ENCODE assay signal across 1 cellular context in the genomic region with DNA sequence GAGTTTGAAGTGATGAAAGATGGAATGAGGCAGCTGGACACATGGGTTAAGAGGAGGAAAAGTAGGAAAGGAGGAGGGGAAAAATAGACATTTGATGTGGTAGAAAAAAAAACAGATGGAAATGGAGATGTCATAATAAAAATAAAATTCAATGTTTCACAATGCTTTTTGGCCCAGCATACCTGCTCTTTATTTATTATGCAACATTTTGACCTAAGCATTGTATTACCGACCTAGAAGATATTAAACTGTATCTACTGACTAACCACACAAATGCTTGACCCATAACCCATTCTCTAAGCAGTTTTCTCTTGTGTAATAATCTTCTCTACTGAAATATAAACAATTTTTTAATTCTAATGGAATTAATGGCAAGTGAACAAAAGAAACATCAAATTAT.
A peak's percentile ranks its signal among the peaks of the same experiment; 100 is the strongest.
TF ChIP-seq lines count a peak whose summit lies in the region.

No MANE protein-coding gene starts in this region.

TF ChIP-seq in IMR-90, 13 proteins besides CTCF, POLR2A, EP300 and RAD21:
- peak; percentile 61 for TF ChIP-seq CEBPB (IDR thresholded peaks at IDR 0.05; ENCODE audit: low read depth, low read length)
- no peak for TF ChIP-seq MXI1 (IDR thresholded peaks at IDR 0.05; ENCODE audit: borderline replicate concordance, low read depth, low read length)
